In genomic region chr16:30358990-30359870, GRCh38 we compare ENCODE assay signal across 1 cellular context.
TF ChIP-seq lines count a peak whose summit lies in the region.

No MANE protein-coding gene starts in this region.

TF ChIP-seq in HEK293, 187 proteins besides CTCF, POLR2A, EP300 and RAD21 (continued from another document):
- TF ChIP-seq, protein P1, sequence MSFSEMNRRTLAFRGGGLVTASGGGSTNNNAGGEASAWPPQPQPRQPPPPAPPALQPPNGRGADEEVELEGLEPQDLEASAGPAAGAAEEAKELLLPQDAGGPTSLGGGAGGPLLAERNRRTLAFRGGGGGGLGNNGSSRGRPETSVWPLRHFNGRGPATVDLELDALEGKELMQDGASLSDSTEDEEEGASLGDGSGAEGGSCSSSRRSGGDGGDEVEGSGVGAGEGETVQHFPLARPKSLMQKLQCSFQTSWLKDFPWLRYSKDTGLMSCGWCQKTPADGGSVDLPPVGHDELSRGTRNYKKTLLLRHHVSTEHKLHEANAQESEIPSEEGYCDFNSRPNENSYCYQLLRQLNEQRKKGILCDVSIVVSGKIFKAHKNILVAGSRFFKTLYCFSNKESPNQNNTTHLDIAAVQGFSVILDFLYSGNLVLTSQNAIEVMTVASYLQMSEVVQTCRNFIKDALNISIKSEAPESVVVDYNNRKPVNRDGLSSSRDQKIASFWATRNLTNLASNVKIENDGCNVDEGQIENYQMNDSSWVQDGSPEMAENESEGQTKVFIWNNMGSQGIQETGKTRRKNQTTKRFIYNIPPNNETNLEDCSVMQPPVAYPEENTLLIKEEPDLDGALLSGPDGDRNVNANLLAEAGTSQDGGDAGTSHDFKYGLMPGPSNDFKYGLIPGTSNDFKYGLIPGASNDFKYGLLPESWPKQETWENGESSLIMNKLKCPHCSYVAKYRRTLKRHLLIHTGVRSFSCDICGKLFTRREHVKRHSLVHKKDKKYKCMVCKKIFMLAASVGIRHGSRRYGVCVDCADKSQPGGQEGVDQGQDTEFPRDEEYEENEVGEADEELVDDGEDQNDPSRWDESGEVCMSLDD (tag by site-specific recombination; IDR thresholded peaks at IDR 0.05), result no peak
- TF ChIP-seq, protein P2, sequence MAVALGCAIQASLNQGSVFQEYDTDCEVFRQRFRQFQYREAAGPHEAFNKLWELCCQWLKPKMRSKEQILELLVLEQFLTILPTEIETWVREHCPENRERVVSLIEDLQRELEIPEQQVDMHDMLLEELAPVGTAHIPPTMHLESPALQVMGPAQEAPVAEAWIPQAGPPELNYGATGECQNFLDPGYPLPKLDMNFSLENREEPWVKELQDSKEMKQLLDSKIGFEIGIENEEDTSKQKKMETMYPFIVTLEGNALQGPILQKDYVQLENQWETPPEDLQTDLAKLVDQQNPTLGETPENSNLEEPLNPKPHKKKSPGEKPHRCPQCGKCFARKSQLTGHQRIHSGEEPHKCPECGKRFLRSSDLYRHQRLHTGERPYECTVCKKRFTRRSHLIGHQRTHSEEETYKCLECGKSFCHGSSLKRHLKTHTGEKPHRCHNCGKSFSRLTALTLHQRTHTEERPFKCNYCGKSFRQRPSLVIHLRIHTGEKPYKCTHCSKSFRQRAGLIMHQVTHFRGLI (tag by site-specific recombination; IDR thresholded peaks at IDR 0.05), result no peak
- TF ChIP-seq PRDM10 (tag by site-specific recombination; IDR thresholded peaks at IDR 0.05) (no peak), ZNF670 (tag by site-specific recombination; IDR thresholded peaks at IDR 0.05; ENCODE audit: low read depth) (no peak), ZNF473 (tag by site-specific recombination; IDR thresholded peaks at IDR 0.05) (no peak), BCL6B (tag by site-specific recombination; IDR thresholded peaks at IDR 0.05) (no peak), ZNF175 (tag by site-specific recombination; IDR thresholded peaks at IDR 0.05) (no peak), SP2 (tag by site-specific recombination; IDR thresholded peaks at IDR 0.05) (0 out of 2 replicates have a peak, but pooled peaks have one; percentile 6), SCRT1 (tag by site-specific recombination; IDR thresholded peaks at IDR 0.05; ENCODE audit: borderline replicate concordance) (0 out of 2 replicates have a peak, but pooled peaks have one; percentile 23)
